40 cellular contexts compared by ENCODE assay signal in genomic region chr12:43126652-43127051, GRCh38.
"Had no signal": no experiment of that assay in that cellular context is flagged by ENCODE, and none has a peak within 500 bp of the region (broad histone marks: within the 10 kb centered on the region; RNA-seq: fewer than 3 reads in every experiment).

No MANE protein-coding gene starts in this region.

- FAIRE-seq: astrocyte, bronchial epithelial cell had no signal

- H3K9me3 Mint-ChIP-seq: activated naive CD4-positive, alpha-beta T cell treated with anti-CD3 and anti-CD28 coated beads for 36 hours; activated naive CD4-positive, alpha-beta T cell treated with anti-CD3 and anti-CD28 coated beads, Interleukin-2, amount 10 ng/mL, durations not matched to agents 7 days and 5 days; activated naive CD8-positive, alpha-beta T cell treated with anti-CD3 and anti-CD28 coated beads for 36 hours; activated naive CD8-positive, alpha-beta T cell treated with anti-CD3 and anti-CD28 coated beads, Interleukin-2, amount 10 ng/mL, durations not matched to agents 7 days and 5 days; activated T-cell treated with anti-CD3 and anti-CD28 coated beads, Interleukin-2, amount 50 U/mL, for 4 hours; activated T-helper 1 cell treated with anti-CD3 and anti-CD28 coated beads, Interleukin-12 subunit alpha, Interleukin-12 subunit beta, Interleukin-2, Interleukin-4 antibody, amounts not matched to agents 30 ng/mL and 10 ng/mL and 1 ng/mL, durations not matched to agents 14 hours and 24 hours and 36 hours; activated T-helper 2 cell treated with anti-CD3 and anti-CD28 coated beads, Interferon-gamma antibody, Interleukin-2, Interleukin-4, amounts not matched to agents 10 μg/mL and 5 μg/mL and 100 μg/mL, durations not matched to agents 14 hours and 24 hours and 36 hours; brain had no signal

- H3K27ac Mint-ChIP-seq: activated naive CD4-positive, alpha-beta T cell treated with anti-CD3 and anti-CD28 coated beads for 36 hours; activated naive CD4-positive, alpha-beta T cell treated with anti-CD3 and anti-CD28 coated beads, Interleukin-2, amount 10 ng/mL, durations not matched to agents 7 days and 5 days; activated naive CD4-positive, alpha-beta T cell treated with anti-CD3 and anti-CD28 coated beads, Interleukin-2, amount 50 U/mL, for 24 hours; activated naive CD4-positive, alpha-beta T cell treated with anti-CD3 and anti-CD28 coated beads, Interleukin-2, amount 50 U/mL, for 72 hours; activated naive CD8-positive, alpha-beta T cell; activated naive CD8-positive, alpha-beta T cell treated with anti-CD3 and anti-CD28 coated beads for 36 hours; activated naive CD8-positive, alpha-beta T cell treated with anti-CD3 and anti-CD28 coated beads, Interleukin-2, amount 10 ng/mL, durations not matched to agents 7 days and 5 days; activated naive CD8-positive, alpha-beta T cell treated with anti-CD3 and anti-CD28 coated beads, Interleukin-2, amount 50 U/mL, for 24 hours; activated T-cell treated with anti-CD3 and anti-CD28 coated beads, Interleukin-2, amount 50 U/mL, for 24 hours; activated T-cell treated with anti-CD3 and anti-CD28 coated beads, Interleukin-2, amount 50 U/mL, for 72 hours; activated T-helper 1 cell treated with anti-CD3 and anti-CD28 coated beads, Interleukin-12 subunit alpha, Interleukin-12 subunit beta, Interleukin-2, Interleukin-4 antibody, amounts not matched to agents 30 ng/mL and 10 ng/mL and 1 ng/mL, durations not matched to agents 14 hours and 24 hours and 36 hours; activated T-helper 17 cell treated with anti-CD3 and anti-CD28 coated beads, Interleukin-2, amount 50 U/mL, for 72 hours; activated T-helper 2 cell treated with anti-CD3 and anti-CD28 coated beads, Interferon-gamma antibody, Interleukin-2, Interleukin-4, amounts not matched to agents 10 μg/mL and 5 μg/mL and 100 μg/mL, durations not matched to agents 14 hours and 24 hours and 36 hours; brain had no signal

- H3K9me3 ChIP-seq: adrenal gland, ascending aorta, body of pancreas, breast epithelium had no signal

- H3K27me3 ChIP-seq: adrenal gland, ascending aorta, body of pancreas, brain microvascular endothelial cell, breast epithelium, cardiac muscle cell had no signal

- ATAC-seq: activated naive CD4-positive, alpha-beta T cell treated with anti-CD3 and anti-CD28 coated beads, Interleukin-2, amount 50 U/mL, for 72 hours; activated naive CD8-positive, alpha-beta T cell treated with anti-CD3 and anti-CD28 coated beads, Interleukin-2, amount 50 U/mL, for 24 hours; activated T-cell treated with anti-CD3 and anti-CD28 coated beads, Interleukin-2, amount 50 U/mL, for 4 hours; activated T-cell treated with anti-CD3 and anti-CD28 coated beads, Interleukin-2, amount 50 U/mL, for 72 hours; activated T-helper 17 cell treated with anti-CD3 and anti-CD28 coated beads, Interleukin-2, amount 50 U/mL, for 72 hours; body of pancreas had no signal

- H3K4me3 Mint-ChIP-seq: activated naive CD4-positive, alpha-beta T cell treated with anti-CD3 and anti-CD28 coated beads for 36 hours; activated naive CD4-positive, alpha-beta T cell treated with anti-CD3 and anti-CD28 coated beads, Interleukin-2, amount 10 ng/mL, durations not matched to agents 7 days and 5 days; activated naive CD4-positive, alpha-beta T cell treated with anti-CD3 and anti-CD28 coated beads, Interleukin-2, amount 50 U/mL, for 24 hours; activated naive CD8-positive, alpha-beta T cell; activated naive CD8-positive, alpha-beta T cell treated with anti-CD3 and anti-CD28 coated beads for 36 hours; activated naive CD8-positive, alpha-beta T cell treated with anti-CD3 and anti-CD28 coated beads, Interleukin-2, amount 10 ng/mL, durations not matched to agents 7 days and 5 days; activated naive CD8-positive, alpha-beta T cell treated with anti-CD3 and anti-CD28 coated beads, Interleukin-2, amount 50 U/mL, for 24 hours; activated T-cell treated with anti-CD3 and anti-CD28 coated beads, Interleukin-2, amount 50 U/mL, for 24 hours; activated T-cell treated with anti-CD3 and anti-CD28 coated beads, Interleukin-2, amount 50 U/mL, for 4 hours; activated T-cell treated with anti-CD3 and anti-CD28 coated beads, Interleukin-2, amount 50 U/mL, for 72 hours; activated T-helper 1 cell treated with anti-CD3 and anti-CD28 coated beads, Interleukin-12 subunit alpha, Interleukin-12 subunit beta, Interleukin-2, Interleukin-4 antibody, amounts not matched to agents 30 ng/mL and 10 ng/mL and 1 ng/mL, durations not matched to agents 14 hours and 24 hours and 36 hours; activated T-helper 17 cell treated with anti-CD3 and anti-CD28 coated beads, Interleukin-2, amount 50 U/mL, for 72 hours; brain; central memory CD8-positive, alpha-beta T cell had no signal

- H3K27me3 Mint-ChIP-seq: activated naive CD4-positive, alpha-beta T cell treated with anti-CD3 and anti-CD28 coated beads, Interleukin-2, amount 10 ng/mL, durations not matched to agents 7 days and 5 days; activated naive CD4-positive, alpha-beta T cell treated with anti-CD3 and anti-CD28 coated beads, Interleukin-2, amount 50 U/mL, for 24 hours; activated naive CD8-positive, alpha-beta T cell; activated naive CD8-positive, alpha-beta T cell treated with anti-CD3 and anti-CD28 coated beads for 36 hours; activated naive CD8-positive, alpha-beta T cell treated with anti-CD3 and anti-CD28 coated beads, Interleukin-2, amount 10 ng/mL, durations not matched to agents 7 days and 5 days; activated naive CD8-positive, alpha-beta T cell treated with anti-CD3 and anti-CD28 coated beads, Interleukin-2, amount 50 U/mL, for 24 hours; activated T-cell treated with anti-CD3 and anti-CD28 coated beads, Interleukin-2, amount 50 U/mL, for 24 hours; activated T-helper 17 cell treated with anti-CD3 and anti-CD28 coated beads, Interleukin-2, amount 50 U/mL, for 72 hours; brain; central memory CD8-positive, alpha-beta T cell had no signal

- H3K27ac ChIP-seq: adrenal gland, ascending aorta, body of pancreas, brain microvascular endothelial cell, breast epithelium, cardiac muscle cell had no signal

- H3K4me1 ChIP-seq: adrenal gland, ascending aorta, body of pancreas, breast epithelium had no signal

- H3K4me3 ChIP-seq: adrenal gland, ascending aorta, body of pancreas, breast epithelium, cardiac muscle cell had no signal

- H3K36me3 ChIP-seq: adrenal gland, ascending aorta, brain microvascular endothelial cell, breast epithelium, cardiac muscle cell had no signal

- DNase-seq: activated effector memory CD4-positive, alpha-beta T cell treated with anti-CD3 and anti-CD28 coated beads, Interleukin-2, amount 50 U/mL, for 16 hours; activated effector memory CD4-positive, alpha-beta T cell treated with Interleukin-2 at 50 U/mL for 16 hours; activated gamma-delta T cell; activated gamma-delta T cell treated with Interleukin-2 at 50 U/mL for 16 hours; activated naive CD4-positive, alpha-beta T cell; activated naive CD4-positive, alpha-beta T cell treated with anti-CD3 and anti-CD28 coated beads for 36 hours; activated naive CD4-positive, alpha-beta T cell treated with anti-CD3 and anti-CD28 coated beads, Interleukin-2, amount 10 ng/mL, durations not matched to agents 7 days and 5 days; activated naive CD4-positive, alpha-beta T cell treated with anti-CD3 and anti-CD28 coated beads, Interleukin-2, amount 50 U/mL, for 16 hours; activated naive CD4-positive, alpha-beta T cell treated with Interleukin-2 at 50 U/mL for 16 hours; activated naive CD8-positive, alpha-beta T cell treated with anti-CD3 and anti-CD28 coated beads for 36 hours; activated naive CD8-positive, alpha-beta T cell treated with anti-CD3 and anti-CD28 coated beads, Interleukin-2, amount 10 ng/mL, durations not matched to agents 7 days and 5 days; activated naive CD8-positive, alpha-beta T cell treated with anti-CD3 and anti-CD28 coated beads, Interleukin-2, amount 50 U/mL, for 24 hours; activated T-cell treated with anti-CD3 and anti-CD28 coated beads, Interleukin-2, amount 50 U/mL, for 1 hour; activated T-cell treated with anti-CD3 and anti-CD28 coated beads, Interleukin-2, amount 50 U/mL, for 24 hours; activated T-cell treated with anti-CD3 and anti-CD28 coated beads, Interleukin-2, amount 50 U/mL, for 4 hours; activated T-cell treated with anti-CD3 and anti-CD28 coated beads, Interleukin-2, amount 50 U/mL, for 48 hours; activated T-cell treated with anti-CD3 and anti-CD28 coated beads, Interleukin-2, amount 50 U/mL, for 72 hours; adrenal gland; amniotic stem cell; amygdala; anterior cingulate cortex; aorta; body of pancreas; brain microvascular endothelial cell; caudate nucleus; central memory CD4-positive, alpha-beta T cell; cerebellar nuclear complex had no signal

- H3K4me1 Mint-ChIP-seq: activated naive CD4-positive, alpha-beta T cell treated with anti-CD3 and anti-CD28 coated beads, Interleukin-2, amount 10 ng/mL, durations not matched to agents 7 days and 5 days; activated naive CD4-positive, alpha-beta T cell treated with anti-CD3 and anti-CD28 coated beads, Interleukin-2, amount 50 U/mL, for 24 hours; activated naive CD8-positive, alpha-beta T cell treated with anti-CD3 and anti-CD28 coated beads for 36 hours; activated naive CD8-positive, alpha-beta T cell treated with anti-CD3 and anti-CD28 coated beads, Interleukin-2, amount 10 ng/mL, durations not matched to agents 7 days and 5 days; activated naive CD8-positive, alpha-beta T cell treated with anti-CD3 and anti-CD28 coated beads, Interleukin-2, amount 50 U/mL, for 24 hours; activated T-helper 17 cell treated with anti-CD3 and anti-CD28 coated beads, Interleukin-2, amount 50 U/mL, for 72 hours; brain; central memory CD8-positive, alpha-beta T cell had no signal

- H3K36me3 Mint-ChIP-seq: activated naive CD4-positive, alpha-beta T cell treated with anti-CD3 and anti-CD28 coated beads, Interleukin-2, amount 10 ng/mL, durations not matched to agents 7 days and 5 days; activated naive CD4-positive, alpha-beta T cell treated with anti-CD3 and anti-CD28 coated beads, Interleukin-2, amount 50 U/mL, for 24 hours; activated naive CD4-positive, alpha-beta T cell treated with anti-CD3 and anti-CD28 coated beads, Interleukin-2, amount 50 U/mL, for 72 hours; activated naive CD8-positive, alpha-beta T cell; activated naive CD8-positive, alpha-beta T cell treated with anti-CD3 and anti-CD28 coated beads for 36 hours; activated naive CD8-positive, alpha-beta T cell treated with anti-CD3 and anti-CD28 coated beads, Interleukin-2, amount 10 ng/mL, durations not matched to agents 7 days and 5 days; brain had no signal
